8 cellular contexts compared by ENCODE assay signal in genomic region chr10:70558871-70559810, GRCh38. TPM values are rescaled to one million over a fixed set of nuclear protein-coding genes. Genes with fewer than 3 reads are reported as not detected.
DNase-seq lines count a peak whose midpoint lies in the region; ATAC-seq and TF ChIP-seq lines count a peak whose summit lies in the region.

No MANE protein-coding gene starts in this region.

- no peaks in the 10 kb centered on the region for H3K27me3 ChIP-seq in colonic mucosa

- H3K9me3 ChIP-seq in colonic mucosa (no peaks in the 10 kb centered on the region), mesodermal cell (ENCODE audit: control insufficient read depth, low read length) (no peaks in the 10 kb centered on the region)

- intact Hi-C loops in colonic mucosa (cut with DNase I), result no loop called here

- TF ChIP-seq CTCF in AG09319 (IDR thresholded peaks at IDR 0.05; ENCODE audit: low read depth, low read length), result peak; percentile 54
- TF ChIP-seq CTCF in LNCaP clone FGC (IDR thresholded peaks at IDR 0.05; ENCODE audit: control insufficient read depth, extremely low read depth, insufficient read depth), result peak; percentile 52
- peak; percentile 37 for TF ChIP-seq CTCF in colonic mucosa (IDR thresholded peaks at IDR 0.05)

- peak; percentile 86 for ATAC-seq in GM19463 (IDR thresholded peaks at IDR 0.05; ENCODE audit: unreplicated experiment)

- H3K4me3 ChIP-seq in LNCaP clone FGC (ENCODE audit: low read depth, low read length), result no peak overlapping the region
- no peak overlapping the region for H3K4me3 ChIP-seq in colonic mucosa
- H3K4me3 ChIP-seq in mesodermal cell (ENCODE audit: extremely low read depth, insufficient read depth, low read length, poor library complexity, severe bottlenecking), result no peak overlapping the region

- H3K27ac ChIP-seq in colonic mucosa, result no peak overlapping the region
- H3K27ac ChIP-seq in mesodermal cell (ENCODE audit: low read depth, low read length, severe bottlenecking), result peak overlapping the region; percentile 71

- no peak overlapping the region for H3K9ac ChIP-seq in colonic mucosa (ENCODE audit: low read depth in 2 of 2, low read length in 2 of 2)

- no peak for DNase-seq in AG09319 (ENCODE audit: extremely low read depth, low read depth)
- DNase-seq in LNCaP clone FGC (ENCODE audit: low read depth), result no peak
- peak; percentile 58 to 60 for DNase-seq in activated CD4-positive, alpha-beta T cell treated with anti-CD3 and anti-CD28 coated beads for 4 hours
- peak; percentile 63 for DNase-seq in colonic mucosa
- peak; percentile 50 to 65 for DNase-seq in stimulated activated CD8-positive, alpha-beta memory T cell treated with anti-CD3 and anti-CD28 coated beads, Interleukin-4, amount 100 ng/mL, for 4 hours (ENCODE audit: low read depth in 2 of 2, low spot score in 1 of 2)
- no peak for DNase-seq in occipital lobe (lab: John Stamatoyannopoulos, UW)

- no peaks in the 10 kb centered on the region for H3K36me3 ChIP-seq in colonic mucosa
- H3K36me3 ChIP-seq in mesodermal cell (ENCODE audit: control insufficient read depth, insufficient read depth, low read length), result no peaks in the 10 kb centered on the region

- WGBS in mesodermal cell (ENCODE audit: insufficient coverage in 2 of 2), 2 experiments, result 70 to 75% methylated on average over 13 to 19 of the region's 20 CpGs

- H3K4me1 ChIP-seq in colonic mucosa, result no peaks in the 10 kb centered on the region
- peaks cover 9% of the 10 kb centered on the region for H3K4me1 ChIP-seq in mesodermal cell (ENCODE audit: control insufficient read depth, insufficient read depth, low read length, poor library complexity, severe bottlenecking)

RNA-seq across cellular contexts. Expression of gene PRF1, which starts 43.4 kb away (rescaled TPM):
- 1 to 10 TPM in 1 of 2 donors, under 1 TPM in 1; 0.96 to 1.3 TPM for total RNA-seq in colonic mucosa
- polyA plus RNA-seq in mesodermal cell (2013, experiment 1 of 2), result not detected
- polyA plus RNA-seq in mesodermal cell (2013, experiment 2 of 2), result not detected
- total RNA-seq in occipital lobe, result not detected

Comparison
In these comparisons a context has a peak if more than half of its experiments do, and no peak if none do; other contexts are left out.
1. DNase-seq: peak in activated CD4-positive, alpha-beta T cell treated with anti-CD3 and anti-CD28 coated beads for 4 hours (2 of 2), colonic mucosa (single experiment) and stimulated activated CD8-positive, alpha-beta memory T cell treated with anti-CD3 and anti-CD28 coated beads, Interleukin-4, amount 100 ng/mL, for 4 hours (2 of 2); none in AG09319 (single experiment), LNCaP clone FGC (single experiment) and occipital lobe (single experiment).
2. Peak in every context shown above with its lines, with median percentiles within 50 percentile points of each other: CTCF ChIP-seq.